Comparison of ENCODE assay signal across 8 cellular contexts in the genomic region with DNA sequence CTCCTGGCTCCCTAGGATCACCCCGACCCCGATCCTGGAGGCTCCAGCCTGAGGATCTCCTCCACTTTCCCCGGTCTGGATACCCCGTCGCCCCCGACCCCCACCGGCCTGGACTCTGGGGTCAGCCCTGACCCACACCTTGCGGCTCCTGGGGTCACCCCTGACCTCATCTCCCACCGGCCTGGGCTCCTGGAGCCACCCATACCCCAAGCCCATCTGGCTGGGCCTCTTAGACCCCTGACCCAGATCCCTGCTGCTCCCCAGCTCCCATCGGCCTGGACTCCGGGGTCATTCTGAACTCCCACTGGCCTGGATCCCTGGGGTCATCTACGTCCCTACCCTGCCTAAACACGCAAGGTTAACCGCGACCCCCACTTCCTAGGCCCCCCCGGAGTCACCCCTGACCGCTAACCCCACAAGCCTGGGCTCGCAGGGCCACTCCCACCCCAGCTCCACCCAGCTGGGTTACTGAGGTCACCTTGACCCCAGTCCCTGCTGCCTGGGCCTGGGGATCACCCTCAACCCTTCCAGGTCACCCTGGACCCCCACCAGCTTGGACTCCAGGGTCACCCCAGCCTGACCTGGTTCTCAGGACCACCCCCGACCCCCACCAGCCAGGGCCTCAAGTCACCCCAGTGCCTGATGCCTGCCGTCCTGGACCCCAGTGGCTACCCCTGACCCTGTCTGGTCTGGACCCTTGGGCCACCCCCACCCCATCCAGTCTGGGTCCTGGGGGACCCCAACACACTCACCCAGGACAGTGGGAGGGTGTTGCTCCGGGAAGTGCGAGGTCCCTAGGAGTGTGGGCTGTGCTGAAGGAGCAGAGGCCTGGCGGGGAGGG. TPM values are rescaled to one million over a fixed set of nuclear protein-coding genes. Genes with fewer than 3 reads are reported as not detected.
A peak's percentile ranks its signal among the peaks of the same experiment; 100 is the strongest.
DNase-seq lines count a peak whose midpoint lies in the region; TF ChIP-seq lines count a peak whose summit lies in the region.

No MANE protein-coding gene starts in this region.

- H3K4me1 Mint-ChIP-seq in activated naive CD8-positive, alpha-beta T cell treated with anti-CD3 and anti-CD28 coated beads for 36 hours = peaks cover 35% of the 10 kb centered on the region

- peak; percentile 17 for DNase-seq in CD1c-positive myeloid dendritic cell (ENCODE audit: extremely low spot score)
- DNase-seq in MV-4-11 (lab: John Stamatoyannopoulos, UW) = peak; percentile 28
- DNase-seq in activated naive CD8-positive, alpha-beta T cell treated with anti-CD3 and anti-CD28 coated beads for 36 hours = peak; percentile 22
- no peak for DNase-seq in hepatocyte (ENCODE audit: low spot score)
- DNase-seq in spleen = peak; percentile 87
- no peak for DNase-seq in GOT3 (lab: John Stamatoyannopoulos, UW)
- DNase-seq in DMS114 treated with DMSO at 0.1 percent for 48 hours (lab: John Stamatoyannopoulos, UW; ENCODE audit: unreplicated experiment) = no peak
- DNase-seq in OCI-M2 (lab: John Stamatoyannopoulos, UW; ENCODE audit: unreplicated experiment) = no peak

- H3K4me1 ChIP-seq in hepatocyte (ENCODE audit: insufficient read depth) (peaks cover 23% of the 10 kb centered on the region), spleen (peaks cover 17 to 60% (median 54%) of the 10 kb centered on the region in 6 donors)

- 28% methylated on average over 20 of the region's 23 CpGs for WGBS in hepatocyte (ENCODE audit: low lambda C conversion rate, missing lambda C conversion rate)
- whole genome bisulfite sequencing in spleen, 5 donors = 2 to 5% (median 2%) methylated on average over 11 to 23 of the region's 23 CpGs

- peaks cover 1% of the 10 kb centered on the region for H3K9me3 Mint-ChIP-seq in activated naive CD8-positive, alpha-beta T cell treated with anti-CD3 and anti-CD28 coated beads for 36 hours

- peak overlapping the region; percentile 94 for H3K27ac Mint-ChIP-seq in activated naive CD8-positive, alpha-beta T cell treated with anti-CD3 and anti-CD28 coated beads for 36 hours

- H3K4me3 ChIP-seq in hepatocyte (peak overlapping the region; percentile 77), spleen (peak overlapping the region; percentile 75 to 96 (median 86))

- no peak for TF ChIP-seq CTCF in hepatocyte (IDR thresholded peaks at IDR 0.05; ENCODE audit: poor library complexity)
- TF ChIP-seq CTCF in spleen (IDR thresholded peaks at IDR 0.05 in 8 of 11, conservative IDR thresholded peaks at IDR 0.05 in 3 of 11) = no peak

- intact Hi-C loops in spleen (cut with DNase I; ENCODE audit: low total_unique reads) = loop anchor here (5.0 kb wide), 1 partner anchor 41 kb away; no protein-coding TSS in a partner anchor

- H2AFZ ChIP-seq in hepatocyte = no peak overlapping the region

- H3K4me3 Mint-ChIP-seq in activated naive CD8-positive, alpha-beta T cell treated with anti-CD3 and anti-CD28 coated beads for 36 hours = peak overlapping the region; percentile 95

- H3K27ac ChIP-seq in hepatocyte (peak overlapping the region; percentile 56), spleen (peak overlapping the region; percentile 82 to 96 (median 90))

- no peak for TF ChIP-seq POLR2A in spleen (IDR thresholded peaks at IDR 0.05)

- H3K9me3 ChIP-seq in hepatocyte (ENCODE audit: low read depth) (no peaks in the 10 kb centered on the region), spleen (no peaks in the 10 kb centered on the region)

- peaks cover 58% of the 10 kb centered on the region for H3K79me2 ChIP-seq in hepatocyte

- peaks cover 46% of the 10 kb centered on the region for H4K20me1 ChIP-seq in hepatocyte (ENCODE audit: insufficient read depth, poor library complexity, severe bottlenecking)

- H3K36me3 ChIP-seq in hepatocyte (replicated peaks; ENCODE audit: insufficient read depth, low read depth) (no peaks in the 10 kb centered on the region), spleen (peaks cover 0 to 10% (median 0%) of the 10 kb centered on the region in 6 donors)

- no peaks in the 10 kb centered on the region for H3K9me2 ChIP-seq in hepatocyte (replicated peaks; ENCODE audit: insufficient read depth)

- H3K36me3 Mint-ChIP-seq in activated naive CD8-positive, alpha-beta T cell treated with anti-CD3 and anti-CD28 coated beads for 36 hours = peaks cover 16% of the 10 kb centered on the region

- H3K27me3 ChIP-seq in hepatocyte = no peaks in the 10 kb centered on the region
- H3K27me3 ChIP-seq in spleen (replicated peaks in 1 of 7) = no peaks in the 10 kb centered on the region

- no peaks in the 10 kb centered on the region for H3K27me3 Mint-ChIP-seq in activated naive CD8-positive, alpha-beta T cell treated with anti-CD3 and anti-CD28 coated beads for 36 hours

- peak overlapping the region; percentile 97 for H3K4me2 ChIP-seq in hepatocyte

RNA-seq across cellular contexts. Expression of gene FOXK1, which starts 1.2 kb away (rescaled TPM):
- total RNA-seq in activated naive CD8-positive, alpha-beta T cell treated with anti-CD3 and anti-CD28 coated beads for 36 hours = 10 to 100 TPM; 38.1 to 38.2 TPM
- total RNA-seq in hepatocyte (13.3 and 17.8 TPM in 2 replicates), spleen (10 to 100 TPM; 26.3 to 46.0 (median 36.9) TPM)
- polyA plus RNA-seq in hepatocyte (7.8 and 8.3 TPM in 2 replicates), spleen (10 to 100 TPM in 1 of 3 donors, 1 to 10 TPM in 2; 2.6 to 12.2 (median 2.7) TPM)

Comparison
In these comparisons a context has a peak if more than half of its experiments do, and no peak if none do; other contexts are left out.
1. DNase-seq: peak in CD1c-positive myeloid dendritic cell (single experiment), MV-4-11 (single experiment), activated naive CD8-positive, alpha-beta T cell treated with anti-CD3 and anti-CD28 coated beads for 36 hours (single experiment) and spleen (single experiment); none in hepatocyte (single experiment), GOT3 (single experiment), DMS114 treated with DMSO at 0.1 percent for 48 hours (single experiment) and OCI-M2 (single experiment).